8 cellular contexts compared by ENCODE assay signal in genomic region chr15:84119367-84119766, GRCh38.
A peak's percentile ranks its signal among the peaks of the same experiment; 100 is the strongest.
DNase-seq lines count a peak whose midpoint lies in the region; ATAC-seq, FAIRE-seq and TF ChIP-seq lines count a peak whose summit lies in the region.
"Not testable (repeated sequence)": the region's sequence is repeated elsewhere in the genome, so short reads cannot be mapped to it uniquely, and the experiment has no call there.

No MANE protein-coding gene starts in this region.

- CTCF ChIA-PET in PC-3 (lab: Charles Lee), result not testable (repeated sequence)
- CTCF ChIA-PET in WTC11 (lab: Charles Lee), result interaction anchor here (1.1 kb wide), 1 partner anchor 84 kb away, joined by 3 read pairs; no protein-coding TSS in a partner anchor

- DNase-seq in PC-3, result peak; percentile 32
- DNase-seq in WTC11 (ENCODE audit: low spot score); epithelial cell of esophagus (ENCODE audit: low read depth); keratinocyte (ENCODE audit: low read depth, low spot score); stimulated activated naive B cell treated with anti-CD40 and anti-IgM and Interleukin-4, amounts not matched to agents 10 μg/mL and 1 μg/mL and 100 μg/mL, for 72 hours: not testable (repeated sequence)

- not testable (repeated sequence) for H3K9me1 ChIP-seq in keratinocyte (ENCODE audit: control insufficient read depth, extremely low read depth, insufficient read depth, low read length)

- not testable (repeated sequence) for H4K20me1 ChIP-seq in PC-3 (ENCODE audit: low read length); keratinocyte (ENCODE audit: control insufficient read depth, extremely low read depth, insufficient read depth, low read length)

- intact Hi-C loops in PC-3 (cut with micrococcal nuclease), result not testable (repeated sequence)

- TF ChIP-seq RAD21 in Ishikawa (IDR thresholded peaks at IDR 0.05; ENCODE audit: low read depth), result peak; percentile 55

- 0 out of 2 replicates have a peak, but pooled peaks have one; percentile 6 for TF ChIP-seq CTCF in 22Rv1 (IDR thresholded peaks at IDR 0.05)
- TF ChIP-seq CTCF in GM12872 (IDR thresholded peaks at IDR 0.05; ENCODE audit: insufficient read depth, low read depth, low read length), result peak; percentile 7; the same call in 1 of the 3 replicates
- peak; percentile 28; the same call in 1 of the 2 replicates for TF ChIP-seq CTCF in PC-3 (conservative IDR thresholded peaks at IDR 0.05; ENCODE audit: low read depth, low read length)
- TF ChIP-seq CTCF in WTC11 (IDR thresholded peaks at IDR 0.05), result not testable (repeated sequence)
- peak; percentile 20 for TF ChIP-seq CTCF in epithelial cell of esophagus (IDR thresholded peaks at IDR 0.05; ENCODE audit: insufficient read depth, low read depth, low read length, missing control alignments)
- peak in 2 of 3 experiments; percentile 21 to 39 for TF ChIP-seq CTCF in keratinocyte (optimal IDR thresholded peaks at IDR 0.05 in 1 of 3, IDR thresholded peaks at IDR 0.05 in 1 of 3, conservative IDR thresholded peaks at IDR 0.05 in 1 of 3; ENCODE audit: extremely low read depth in 1 of 3, insufficient read depth in 2 of 3, low read length in 3 of 3)

- H3K9me2 ChIP-seq in PC-3 (replicated peaks; ENCODE audit: low read length), result not testable (repeated sequence)

- not testable (repeated sequence) for H3K4me2 ChIP-seq in PC-3 (ENCODE audit: low read length); keratinocyte (ENCODE audit: control insufficient read depth, extremely low read depth, insufficient read depth, low read depth, low read length)

- not testable (repeated sequence) for H3K9me3 Mint-ChIP-seq in WTC11; stimulated activated naive B cell treated with anti-CD40 and anti-IgM and Interleukin-4, amounts not matched to agents 10 μg/mL and 1 μg/mL and 100 μg/mL, for 72 hours

- not testable (repeated sequence) for H3K27me3 ChIP-seq in PC-3 (ENCODE audit: low read length); keratinocyte (ENCODE audit: control insufficient read depth, extremely low read depth, insufficient read depth, low read length)

- not testable (repeated sequence) for H3K36me3 Mint-ChIP-seq in WTC11; stimulated activated naive B cell treated with anti-CD40 and anti-IgM and Interleukin-4, amounts not matched to agents 10 μg/mL and 1 μg/mL and 100 μg/mL, for 72 hours

- H2AFZ ChIP-seq in PC-3 (ENCODE audit: low read length); keratinocyte (ENCODE audit: control insufficient read depth, low read length): not testable (repeated sequence)

- not testable (repeated sequence) for H3F3A ChIP-seq in PC-3 (ENCODE audit: low read length, unreplicated experiment)

- not testable (repeated sequence) for H3K27ac Mint-ChIP-seq in WTC11; stimulated activated naive B cell treated with anti-CD40 and anti-IgM and Interleukin-4, amounts not matched to agents 10 μg/mL and 1 μg/mL and 100 μg/mL, for 72 hours

- not testable (repeated sequence) for H3K27ac ChIP-seq in 22Rv1; PC-3 (ENCODE audit: low read length); keratinocyte (ENCODE audit: control insufficient read depth, insufficient read depth, low read length)

- POLR2A ChIA-PET in PC-3 (lab: Charles Lee; ENCODE audit: unreplicated experiment); WTC11 (lab: Charles Lee): not testable (repeated sequence)

- H3K9me3 ChIP-seq in PC-3 (ENCODE audit: low read length); keratinocyte (ENCODE audit: control insufficient read depth, low read depth, low read length): not testable (repeated sequence)

- H3K4me3 Mint-ChIP-seq in WTC11; stimulated activated naive B cell treated with anti-CD40 and anti-IgM and Interleukin-4, amounts not matched to agents 10 μg/mL and 1 μg/mL and 100 μg/mL, for 72 hours: not testable (repeated sequence)

- not testable (repeated sequence) for BruUV-seq in PC-3 (replicated peaks; lab: Mats Ljungman, UMichigan)

- TF ChIP-seq EP300 in Ishikawa (IDR thresholded peaks at IDR 0.05; ENCODE audit: borderline replicate concordance), result not testable (repeated sequence)

- H3K4me1 Mint-ChIP-seq in WTC11; stimulated activated naive B cell treated with anti-CD40 and anti-IgM and Interleukin-4, amounts not matched to agents 10 μg/mL and 1 μg/mL and 100 μg/mL, for 72 hours: not testable (repeated sequence)

- not testable (repeated sequence) for H3K9ac ChIP-seq in PC-3 (ENCODE audit: low read length); keratinocyte (ENCODE audit: control insufficient read depth, extremely low read depth, insufficient read depth, low read length)

- ATAC-seq in PC-3, result peak; percentile 66
- ATAC-seq in WTC11, result peak; percentile 47
- peak; percentile 64 to 69 for ATAC-seq in stimulated activated naive B cell treated with anti-CD40 and anti-IgM and Interleukin-4, amounts not matched to agents 10 μg/mL and 1 μg/mL and 100 μg/mL, for 72 hours (replicated peaks)

- H3K79me2 ChIP-seq in PC-3 (ENCODE audit: low read length); keratinocyte (ENCODE audit: control insufficient read depth, insufficient read depth, low read length): not testable (repeated sequence)

- H3K4me1 ChIP-seq in PC-3 (ENCODE audit: insufficient read depth, low read length); keratinocyte (ENCODE audit: control insufficient read depth, extremely low read depth, insufficient read depth, low read length): not testable (repeated sequence)

- not testable (repeated sequence) for H3K27me3 Mint-ChIP-seq in WTC11 (ENCODE audit: low read depth)
- peaks cover 26 to 32% of the 10 kb centered on the region in 2 donors for H3K27me3 Mint-ChIP-seq in stimulated activated naive B cell treated with anti-CD40 and anti-IgM and Interleukin-4, amounts not matched to agents 10 μg/mL and 1 μg/mL and 100 μg/mL, for 72 hours

- not testable (repeated sequence) for H3K4me3 ChIP-seq in PC-3 (ENCODE audit: low read length); epithelial cell of esophagus (ENCODE audit: low read length); keratinocyte (ENCODE audit: control insufficient read depth in 2 of 3, extremely low read depth in 1 of 3, insufficient read depth in 2 of 3, low read depth in 1 of 3, low read length in 3 of 3)

- dilution Hi-C loops in keratinocyte (cut with MboI; ENCODE audit: extremely low pct_ligation_motif_present, low sequenced_read_pairs), result not testable (repeated sequence)

- FAIRE-seq in keratinocyte (lab: Jason Lieb, UNC), result not testable (repeated sequence)

- H3K36me3 ChIP-seq in PC-3 (ENCODE audit: low read depth, low read length); keratinocyte (ENCODE audit: control insufficient read depth in 2 of 2, extremely low read depth in 1 of 2, insufficient read depth in 2 of 2, low read length in 2 of 2): not testable (repeated sequence)

TF ChIP-seq in Ishikawa, 13 proteins besides CTCF, POLR2A, EP300 and RAD21:
- TF ChIP-seq TEAD4 (IDR thresholded peaks at IDR 0.05), result peak; percentile 69
